In genomic region chr3:51982838-51983577, GRCh38 we compare ENCODE assay signal across 8 cellular contexts. TPM values are rescaled to one million over a fixed set of nuclear protein-coding genes. Genes with fewer than 3 reads are reported as not detected.
DNase-seq lines count a peak whose midpoint lies in the region; ATAC-seq and TF ChIP-seq lines count a peak whose summit lies in the region.

Gene ACY1, plus strand, starts transcription at chr3:51983535. Its CDS starts 530 bp downstream, at chr3:51984065.

- H3K27me3 ChIP-seq in mucosa of rectum (ENCODE audit: control insufficient read depth in 2 of 2, insufficient read depth in 2 of 2, low read length in 2 of 2): no peaks in the 10 kb centered on the region

- H3K79me2 ChIP-seq in OCI-LY7 (ENCODE audit: insufficient read depth, low read depth, low read length): no peaks in the 10 kb centered on the region

- no TSS peak for BruUV-seq in OCI-LY7 (replicated peaks; lab: Mats Ljungman, UMichigan)

- TF ChIP-seq CTCF in OCI-LY7 (conservative IDR thresholded peaks at IDR 0.05; ENCODE audit: low read length): no peak; the same call in 1 of the 2 replicates
- no peak for TF ChIP-seq CTCF in epithelial cell of proximal tubule (conservative IDR thresholded peaks at IDR 0.05; ENCODE audit: low read depth, low read length)

- H3K27ac ChIP-seq in OCI-LY7 (ENCODE audit: low read depth, low read length, poor library complexity, severe bottlenecking) (no peak within 1 kb of the TSS), mucosa of rectum (ENCODE audit: low read depth in 2 of 2, low read length in 2 of 2) (peak within 1 kb of the TSS; percentile 97 to 100)

- H3K4me2 ChIP-seq in OCI-LY7 (ENCODE audit: low read length): peak within 1 kb of the TSS; percentile 57; the same call in 1 of the 2 replicates

- peak within 1 kb of the TSS; percentile 48 for H3K4me3 ChIP-seq in OCI-LY7 (ENCODE audit: low read depth, low read length, poor library complexity, severe bottlenecking)
- peak within 1 kb of the TSS; percentile 79 for H3K4me3 ChIP-seq in epithelial cell of proximal tubule (ENCODE audit: low read depth, low read length)
- H3K4me3 ChIP-seq in mucosa of rectum (ENCODE audit: low read length in 2 of 2): peak within 1 kb of the TSS; percentile 64 to 95

- intact Hi-C loops in OCI-LY7 (cut with micrococcal nuclease; ENCODE audit: unreplicated experiment): no loop called here

- H2AFZ ChIP-seq in OCI-LY7 (ENCODE audit: low read length): 0 out of 2 replicates have a peak within 1 kb of the TSS, but pooled peaks have one; percentile 28

- ATAC-seq in GM18870 (IDR thresholded peaks at IDR 0.05; ENCODE audit: unreplicated experiment): peak; percentile 49
- peak; percentile 61 for ATAC-seq in HG03103 (IDR thresholded peaks at IDR 0.05; ENCODE audit: low read depth, unreplicated experiment)

- DNase-seq in AML-193 (lab: John Stamatoyannopoulos, UW) (peak; percentile 83 to 87), OCI-LY7 (ENCODE audit: low spot score) (no peak), activated T-cell treated with anti-CD3 and anti-CD28 coated beads for 4 hours (peak; percentile 56), epithelial cell of proximal tubule (ENCODE audit: low read depth) (no peak)
- DNase-seq in stimulated activated CD8-positive, alpha-beta memory T cell treated with anti-CD3 and anti-CD28 coated beads, Interleukin-4, amount 100 ng/mL, for 48 hours: peak; percentile 86

- POLR2A ChIA-PET in OCI-LY7 (lab: Charles Lee): interaction anchor here (1.1 kb wide), 1 partner anchor 10 kb away, joined by 4 read pairs; no protein-coding TSS in a partner anchor

- no peaks in the 10 kb centered on the region for H4K20me1 ChIP-seq in OCI-LY7 (ENCODE audit: insufficient read depth, low read length)

- H3K36me3 ChIP-seq in OCI-LY7 (ENCODE audit: insufficient read depth, low read length) (no peaks in the 10 kb centered on the region), mucosa of rectum (ENCODE audit: control insufficient read depth in 2 of 2, insufficient read depth in 2 of 2, low read length in 2 of 2) (no peaks in the 10 kb centered on the region)

- CTCF ChIA-PET in OCI-LY7 (lab: Charles Lee; ENCODE audit: unreplicated experiment): interaction anchor here (1.0 kb wide), 1 partner anchor 14 kb away, joined by 4 read pairs; no protein-coding TSS in a partner anchor

- H3K4me1 ChIP-seq in OCI-LY7 (ENCODE audit: insufficient read depth, low read length, poor library complexity, severe bottlenecking) (peaks cover 8% of the 10 kb centered on the region), mucosa of rectum (ENCODE audit: control insufficient read depth in 2 of 2, insufficient read depth in 2 of 2, low read length in 2 of 2) (peaks cover 44 to 45% of the 10 kb centered on the region in 2 donors)

- H3K9me2 ChIP-seq in OCI-LY7 (ENCODE audit: insufficient read depth, low read length): no peaks in the 10 kb centered on the region

- H3K9me3 ChIP-seq in OCI-LY7 (ENCODE audit: low read length): no peaks in the 10 kb centered on the region
- H3K9me3 ChIP-seq in mucosa of rectum (ENCODE audit: control insufficient read depth in 2 of 2, low read length in 2 of 2): no peaks in the 10 kb centered on the region

- peak within 1 kb of the TSS; percentile 74 to 80 for H3K9ac ChIP-seq in mucosa of rectum (ENCODE audit: low read depth in 1 of 2, low read length in 2 of 2)

RNA-seq across cellular contexts. Expression of gene ACY1, which starts in this region (rescaled TPM):
- total RNA-seq in OCI-LY7 (2014; rRNA removed; shearing (Covaris generic)): 0.54 and 3.3 TPM in 2 replicates
- total RNA-seq in OCI-LY7 (2022) (4.0 and 5.6 TPM in 2 replicates), epithelial cell of proximal tubule (85.7 and 95.8 TPM in 2 replicates)

Comparison
In these comparisons a context has a peak if more than half of its experiments do, and no peak if none do; other contexts are left out.
1. RNA of gene ACY1 (total RNA-seq): 85.7 to 95.8 TPM in epithelial cell of proximal tubule; 0.54 to 5.6 TPM in OCI-LY7; every median in the first group is over 10 times any median in the second.
2. DNase-seq: peak in AML-193 (2 of 2), activated T-cell treated with anti-CD3 and anti-CD28 coated beads for 4 hours (single experiment) and stimulated activated CD8-positive, alpha-beta memory T cell treated with anti-CD3 and anti-CD28 coated beads, Interleukin-4, amount 100 ng/mL, for 48 hours (single experiment); none in OCI-LY7 (single experiment) and epithelial cell of proximal tubule (single experiment).
3. Peak in every context shown above with its lines, with median percentiles within 50 percentile points of each other: H3K4me3 ChIP-seq.